In genomic region chr3:69855436-69856162, GRCh38 we compare ENCODE assay signal across 9 cellular contexts.
A peak's percentile ranks its signal among the peaks of the same experiment; 100 is the strongest.
DNase-seq lines count a peak whose midpoint lies in the region; ATAC-seq and TF ChIP-seq lines count a peak whose summit lies in the region.
"Had no signal": no experiment of that assay in that cellular context is flagged by ENCODE, and none has a peak within 500 bp of the region (broad histone marks: within the 10 kb centered on the region; RNA-seq: fewer than 3 reads in every experiment).

No MANE protein-coding gene starts in this region.

- WGBS in endodermal cell (ENCODE audit: insufficient coverage in 1 of 2, insufficient read length in 1 of 2), 2 experiments: 60 to 78% methylated on average over 3 to 5 of the region's 5 CpGs

- H3K36me3 ChIP-seq in BJ (ENCODE audit: control insufficient read depth, insufficient read depth, low read length) (no peaks in the 10 kb centered on the region), endodermal cell (ENCODE audit: control insufficient read depth, insufficient read depth, low read length) (no peaks in the 10 kb centered on the region)

- DNase-seq in BJ (ENCODE audit: low read depth): no peak
- peak; percentile 10 for DNase-seq in NCI-H526 treated with DMSO at 0.1 percent for 48 hours (lab: John Stamatoyannopoulos, UW)
- no peak for DNase-seq in endodermal cell
- peak; percentile 44 for DNase-seq in midbrain (lab: John Stamatoyannopoulos, UW)
- DNase-seq in NCI-H146 treated with DMSO at 0.1 percent for 48 hours (lab: John Stamatoyannopoulos, UW; ENCODE audit: unreplicated experiment): no peak
- no peak for DNase-seq in left colon
- no peak for DNase-seq in activated CD4-positive, alpha-beta T cell treated with anti-CD3 and anti-CD28 coated beads, Interleukin-2, amount 10 ng/mL, durations not matched to agents 7 days and 5 days
- DNase-seq: naive thymus-derived CD4-positive, alpha-beta T cell had no signal

- TF ChIP-seq CTCF in BJ (IDR thresholded peaks at IDR 0.05; ENCODE audit: insufficient read depth, low read depth, low read length) (peak; percentile 57), endodermal cell (conservative IDR thresholded peaks at IDR 0.05) (peak; percentile 45)

- no peak overlapping the region for H3K4me3 Mint-ChIP-seq in endodermal cell
- no peak overlapping the region for H3K4me3 Mint-ChIP-seq in activated CD4-positive, alpha-beta T cell treated with anti-CD3 and anti-CD28 coated beads, Interleukin-2, amount 10 ng/mL, durations not matched to agents 7 days and 5 days
- H3K4me3 Mint-ChIP-seq: naive thymus-derived CD4-positive, alpha-beta T cell had no signal

- CTCF ChIA-PET in BJ (lab: Yijun Ruan, JAX): interaction anchor here (0.6 to 1.8 kb wide), 14 partner anchors 8 to 415 kb away, joined by 3 to 13 read pairs (median 4); partner anchors contain the start of gene MITF
- CTCF ChIA-PET in activated CD4-positive, alpha-beta T cell treated with anti-CD3 and anti-CD28 coated beads, Interleukin-2, amount 10 ng/mL, durations not matched to agents 7 days and 5 days (lab: Charles Lee): interaction anchor here (0.6 kb wide), 2 partner anchors 9 to 176 kb away, joined by 3 to 5 read pairs; no protein-coding TSS in a partner anchor

- H3K27me3 Mint-ChIP-seq in endodermal cell (ENCODE audit: insufficient read depth): no peaks in the 10 kb centered on the region
- H3K27me3 Mint-ChIP-seq in activated CD4-positive, alpha-beta T cell treated with anti-CD3 and anti-CD28 coated beads, Interleukin-2, amount 10 ng/mL, durations not matched to agents 7 days and 5 days: peaks cover 12% of the 10 kb centered on the region

- peak overlapping the region; percentile 8 for H3K27ac ChIP-seq in endodermal cell (ENCODE audit: low read depth, low read length)

- H3K4me1 ChIP-seq in endodermal cell (ENCODE audit: control insufficient read depth, insufficient read depth, low read length): no peaks in the 10 kb centered on the region

- no peaks in the 10 kb centered on the region for H3K9me3 Mint-ChIP-seq in endodermal cell
- H3K9me3 Mint-ChIP-seq in activated CD4-positive, alpha-beta T cell treated with anti-CD3 and anti-CD28 coated beads, Interleukin-2, amount 10 ng/mL, durations not matched to agents 7 days and 5 days: no peaks in the 10 kb centered on the region
- H3K9me3 Mint-ChIP-seq: naive thymus-derived CD4-positive, alpha-beta T cell had no signal

- H3K9me3 ChIP-seq in endodermal cell (ENCODE audit: control insufficient read depth, low read length): no peaks in the 10 kb centered on the region

- ATAC-seq in left colon (no peak), GM19395 (IDR thresholded peaks at IDR 0.05; ENCODE audit: unreplicated experiment) (no peak)
- ATAC-seq: naive thymus-derived CD4-positive, alpha-beta T cell had no signal

- intact Hi-C loops in left colon (cut with DNase I, micrococcal nuclease): loop anchor here in 1 of 2 donors (10.0 kb wide), 1 partner anchor 161 kb away; no protein-coding TSS in a partner anchor

- H3K4me1 Mint-ChIP-seq in endodermal cell: peaks cover 15% of the 10 kb centered on the region
- no peaks in the 10 kb centered on the region for H3K4me1 Mint-ChIP-seq in activated CD4-positive, alpha-beta T cell treated with anti-CD3 and anti-CD28 coated beads, Interleukin-2, amount 10 ng/mL, durations not matched to agents 7 days and 5 days
- H3K4me1 Mint-ChIP-seq: naive thymus-derived CD4-positive, alpha-beta T cell had no signal

- no peaks in the 10 kb centered on the region for H3K27me3 ChIP-seq in BJ (ENCODE audit: control insufficient read depth, insufficient read depth, low read length)
- no peaks in the 10 kb centered on the region for H3K27me3 ChIP-seq in endodermal cell (ENCODE audit: control insufficient read depth, insufficient read depth, low read length, poor library complexity, severe bottlenecking)

- POLR2A ChIA-PET in BJ (lab: Charles Lee): no interaction called here
- POLR2A ChIA-PET in activated CD4-positive, alpha-beta T cell treated with anti-CD3 and anti-CD28 coated beads, Interleukin-2, amount 10 ng/mL, durations not matched to agents 7 days and 5 days (lab: Charles Lee): no interaction called here

- no peaks in the 10 kb centered on the region for H3K36me3 Mint-ChIP-seq in endodermal cell (ENCODE audit: low read depth)
- no peaks in the 10 kb centered on the region for H3K36me3 Mint-ChIP-seq in activated CD4-positive, alpha-beta T cell treated with anti-CD3 and anti-CD28 coated beads, Interleukin-2, amount 10 ng/mL, durations not matched to agents 7 days and 5 days (ENCODE audit: low read depth)
- H3K36me3 Mint-ChIP-seq: naive thymus-derived CD4-positive, alpha-beta T cell had no signal

- H3K4me3 ChIP-seq in BJ (ENCODE audit: low read depth, low read length) (no peak overlapping the region), endodermal cell (ENCODE audit: low read length) (no peak overlapping the region)

- H3K27ac Mint-ChIP-seq in endodermal cell: no peak overlapping the region
- H3K27ac Mint-ChIP-seq in activated CD4-positive, alpha-beta T cell treated with anti-CD3 and anti-CD28 coated beads, Interleukin-2, amount 10 ng/mL, durations not matched to agents 7 days and 5 days: no peak overlapping the region
- H3K27ac Mint-ChIP-seq: naive thymus-derived CD4-positive, alpha-beta T cell had no signal

- no peak overlapping the region for H3K9ac ChIP-seq in endodermal cell (ENCODE audit: extremely low read depth, low read length, poor library complexity, severe bottlenecking)

Comparison
In these comparisons a context has a peak if more than half of its experiments do, and no peak if none do; other contexts are left out.
1. DNase-seq: peak in NCI-H526 treated with DMSO at 0.1 percent for 48 hours (single experiment) and midbrain (single experiment); none in BJ (single experiment), endodermal cell (single experiment), NCI-H146 treated with DMSO at 0.1 percent for 48 hours (single experiment), left colon (0 of 2) and activated CD4-positive, alpha-beta T cell treated with anti-CD3 and anti-CD28 coated beads, Interleukin-2, amount 10 ng/mL, durations not matched to agents 7 days and 5 days (single experiment).